In the genomic region with DNA sequence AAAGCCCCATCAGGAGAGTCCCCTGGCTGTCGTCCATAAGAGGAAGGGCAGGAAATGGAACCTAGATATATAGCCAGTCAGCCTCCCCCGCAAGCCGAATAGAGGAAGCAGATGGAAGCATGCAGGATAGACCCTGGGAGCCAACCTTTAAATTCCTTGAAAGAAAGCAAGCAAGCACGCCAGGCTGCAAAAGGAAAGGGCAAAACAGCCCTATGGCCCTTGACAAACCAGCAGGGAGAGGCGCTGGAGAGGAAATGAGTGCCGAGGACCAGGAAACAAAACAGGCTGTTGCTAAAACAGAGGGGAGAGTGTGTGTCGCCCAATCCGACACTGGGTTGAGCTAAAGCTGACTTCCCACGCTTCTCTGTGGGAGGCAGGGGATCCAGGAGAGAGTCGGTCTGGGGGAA, we compare ENCODE assay signal across 8 cellular contexts.
DNase-seq lines count a peak whose midpoint lies in the region; ATAC-seq and TF ChIP-seq lines count a peak whose summit lies in the region.

No MANE protein-coding gene starts in this region.

- ATAC-seq in HG02610 (IDR thresholded peaks at IDR 0.05; ENCODE audit: unreplicated experiment) (no peak), GM19395 (IDR thresholded peaks at IDR 0.05; ENCODE audit: unreplicated experiment) (no peak)

- H3K4me1 Mint-ChIP-seq in dendritic cell treated with granulocyte-macrophage colony-stimulating factor and Interleukin-4, amounts not matched to agents 40 ng/mL and 50 ng/mL, for 4 days (ENCODE audit: low read depth), result peaks cover 23% of the 10 kb centered on the region

- H3K27me3 ChIP-seq in mucosa of rectum (ENCODE audit: control insufficient read depth in 2 of 2, insufficient read depth in 2 of 2, low read length in 2 of 2), result no peaks in the 10 kb centered on the region

- H3K4me3 ChIP-seq in Jurkat, Clone E6-1 (ENCODE audit: low read length), result peak overlapping the region; percentile 55
- H3K4me3 ChIP-seq in mucosa of rectum (ENCODE audit: low read length in 2 of 2), result peak overlapping the region; percentile 1 to 59

- H3K4me3 Mint-ChIP-seq in dendritic cell treated with granulocyte-macrophage colony-stimulating factor and Interleukin-4, amounts not matched to agents 40 ng/mL and 50 ng/mL, for 4 days, result peak overlapping the region; percentile 73

- TF ChIP-seq CTCF in GM13977 (IDR thresholded peaks at IDR 0.05; ENCODE audit: extremely low read depth, insufficient read depth, missing control alignments), result no peak

- H3K9ac ChIP-seq in mucosa of rectum (ENCODE audit: low read depth in 1 of 2, low read length in 2 of 2), result no peak overlapping the region

- no peaks in the 10 kb centered on the region for H3K36me3 Mint-ChIP-seq in dendritic cell treated with granulocyte-macrophage colony-stimulating factor and Interleukin-4, amounts not matched to agents 40 ng/mL and 50 ng/mL, for 4 days (ENCODE audit: low read depth)

- H3K27me3 Mint-ChIP-seq in dendritic cell treated with granulocyte-macrophage colony-stimulating factor and Interleukin-4, amounts not matched to agents 40 ng/mL and 50 ng/mL, for 4 days, result peaks cover 25% of the 10 kb centered on the region

- DNase-seq in A172 (ENCODE audit: low spot score) (peak; percentile 0), GM13977 (ENCODE audit: low spot score) (no peak), DMS79 (lab: John Stamatoyannopoulos, UW) (no peak)
- peak; percentile 64 for DNase-seq in Jurkat, Clone E6-1 (ENCODE audit: low read depth, low spot score)

- H3K27ac Mint-ChIP-seq in dendritic cell treated with granulocyte-macrophage colony-stimulating factor and Interleukin-4, amounts not matched to agents 40 ng/mL and 50 ng/mL, for 4 days, result peak overlapping the region; percentile 15

- no peak overlapping the region for H3K27ac ChIP-seq in mucosa of rectum (ENCODE audit: low read depth in 2 of 2, low read length in 2 of 2)

- no peaks in the 10 kb centered on the region for H3K9me3 ChIP-seq in mucosa of rectum (ENCODE audit: control insufficient read depth in 2 of 2, low read length in 2 of 2)

- intact Hi-C loops in dendritic cell treated with granulocyte-macrophage colony-stimulating factor and Interleukin-4, amounts not matched to agents 40 ng/mL and 50 ng/mL, for 4 days (cut with micrococcal nuclease), result no loop called here

- H3K36me3 ChIP-seq in mucosa of rectum (ENCODE audit: control insufficient read depth in 2 of 2, insufficient read depth in 2 of 2, low read length in 2 of 2), result no peaks in the 10 kb centered on the region

- H3K4me1 ChIP-seq in mucosa of rectum (ENCODE audit: control insufficient read depth in 2 of 2, insufficient read depth in 2 of 2, low read length in 2 of 2), result peaks cover 2 to 4% of the 10 kb centered on the region in 2 donors

- no peaks in the 10 kb centered on the region for H3K9me3 Mint-ChIP-seq in dendritic cell treated with granulocyte-macrophage colony-stimulating factor and Interleukin-4, amounts not matched to agents 40 ng/mL and 50 ng/mL, for 4 days

- in situ Hi-C loops in GM13977 (cut with MboI; ENCODE audit: low pct_unique_long_range_greater_than_20kb, low sequenced_read_pairs, unreplicated experiment), result no loop called here

Comparison
In these comparisons a context has a peak if more than half of its experiments do, and no peak if none do; other contexts are left out.
1. DNase-seq: peak in A172 (single experiment) and Jurkat, Clone E6-1 (single experiment); none in GM13977 (single experiment) and DMS79 (single experiment).